Comparison of ENCODE assay signal across 21 cellular contexts in the genomic region with DNA sequence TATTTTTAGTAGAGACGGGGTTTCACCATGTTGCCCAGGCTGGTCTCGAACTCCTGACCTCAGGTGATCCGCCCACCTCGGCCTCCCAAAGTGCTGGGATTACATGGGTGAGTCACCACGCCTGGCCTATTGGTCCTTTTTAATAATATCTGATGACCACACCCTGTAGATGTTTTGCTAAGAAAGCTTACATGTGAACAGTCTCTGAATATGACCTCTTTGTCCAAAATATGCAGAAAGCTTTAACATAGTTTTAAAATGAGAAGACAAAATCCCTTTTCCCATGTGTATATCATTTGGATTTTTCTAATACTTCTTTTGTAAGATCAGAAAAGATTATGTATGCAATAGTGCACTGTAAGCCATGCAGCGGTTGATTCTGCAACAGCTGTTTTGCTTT. TPM values are rescaled to one million over a fixed set of nuclear protein-coding genes. Genes with fewer than 3 reads are reported as not detected.
DNase-seq lines count a peak whose midpoint lies in the region; ATAC-seq and TF ChIP-seq lines count a peak whose summit lies in the region.
"Had no signal": no experiment of that assay in that cellular context is flagged by ENCODE, and none has a peak within 500 bp of the region (broad histone marks: within the 10 kb centered on the region; RNA-seq: fewer than 3 reads in every experiment).

No MANE protein-coding gene starts in this region.

- H3K4me3 ChIP-seq in neutrophil (ENCODE audit: low read depth in 1 of 2, low read length in 1 of 2): no peak overlapping the region
- H3K4me3 ChIP-seq: coronary artery, sigmoid colon, suprapubic skin had no signal

- H3K27me3 ChIP-seq in neutrophil: no peaks in the 10 kb centered on the region
- H3K27me3 ChIP-seq: brain microvascular endothelial cell, sigmoid colon, suprapubic skin had no signal

- ATAC-seq in HG02623 (IDR thresholded peaks at IDR 0.05; ENCODE audit: unreplicated experiment) (no peak), GM21528 (IDR thresholded peaks at IDR 0.05; ENCODE audit: low FRiP score, unreplicated experiment) (no peak), natural killer cell (no peak)
- ATAC-seq: CD8-positive, alpha-beta T cell; left ventricle myocardium superior; natural killer cell treated with Interleukin-12 subunit alpha and Interleukin-12 subunit beta and Interleukin-15 and Interleukin-18, amount 100 ng/mL, for 72 hours had no signal

- H3K27ac ChIP-seq in neutrophil: peak overlapping the region; percentile 37
- H3K27ac ChIP-seq: brain microvascular endothelial cell, coronary artery, sigmoid colon, suprapubic skin had no signal

- H3K36me3 Mint-ChIP-seq in HFFc6 (ENCODE audit: low read depth) (peaks cover 4% of the 10 kb centered on the region; the same call in 1 of the 2 replicates), natural killer cell (no peaks in the 10 kb centered on the region)
- H3K36me3 Mint-ChIP-seq: CD8-positive, alpha-beta T cell; natural killer cell treated with Interleukin-12 subunit alpha and Interleukin-12 subunit beta and Interleukin-15 and Interleukin-18, amount 100 ng/mL, for 72 hours had no signal

- no peaks in the 10 kb centered on the region for H3K9me3 ChIP-seq in neutrophil
- H3K9me3 ChIP-seq: sigmoid colon, suprapubic skin had no signal

- intact Hi-C loops in natural killer cell (cut with micrococcal nuclease): no loop called here

- TF ChIP-seq CTCF in AG09319 (IDR thresholded peaks at IDR 0.05; ENCODE audit: low read depth, low read length) (no peak), HFFc6 (IDR thresholded peaks at IDR 0.05) (no peak), neutrophil (IDR thresholded peaks at IDR 0.05) (no peak), natural killer cell (IDR thresholded peaks at IDR 0.05) (no peak)

- H3K27ac Mint-ChIP-seq in HFFc6 (peak overlapping the region; percentile 19), natural killer cell (no peak overlapping the region)
- H3K27ac Mint-ChIP-seq: CD8-positive, alpha-beta T cell; natural killer cell treated with Interleukin-12 subunit alpha and Interleukin-12 subunit beta and Interleukin-15 and Interleukin-18, amount 100 ng/mL, for 72 hours; T-helper 2 cell treated with Interferon-gamma antibody and Interleukin-4, amounts not matched to agents 5 μg/mL and 100 μg/mL, for 36 hours had no signal

- peaks cover 21 to 33% of the 10 kb centered on the region in 2 experiments for H3K4me1 ChIP-seq in neutrophil (ENCODE audit: control insufficient read depth in 1 of 2, insufficient read depth in 1 of 2, low read depth in 1 of 2, low read length in 1 of 2)
- H3K4me1 ChIP-seq: suprapubic skin had no signal

- H3K9me3 Mint-ChIP-seq in HFFc6 (no peaks in the 10 kb centered on the region), natural killer cell (no peaks in the 10 kb centered on the region)
- H3K9me3 Mint-ChIP-seq: activated naive CD8-positive, alpha-beta T cell treated with anti-CD3 and anti-CD28 coated beads for 36 hours; CD8-positive, alpha-beta T cell; natural killer cell treated with Interleukin-12 subunit alpha and Interleukin-12 subunit beta and Interleukin-15 and Interleukin-18, amount 100 ng/mL, for 72 hours; T-helper 2 cell treated with Interferon-gamma antibody and Interleukin-4, amounts not matched to agents 5 μg/mL and 100 μg/mL, for 36 hours had no signal

- no peaks in the 10 kb centered on the region for H3K27me3 Mint-ChIP-seq in HFFc6 (ENCODE audit: insufficient read depth)
- H3K27me3 Mint-ChIP-seq in natural killer cell (ENCODE audit: low read depth in 2 of 2): no peaks in the 10 kb centered on the region
- H3K27me3 Mint-ChIP-seq: activated naive CD8-positive, alpha-beta T cell treated with anti-CD3 and anti-CD28 coated beads for 36 hours; natural killer cell treated with Interleukin-12 subunit alpha and Interleukin-12 subunit beta and Interleukin-15 and Interleukin-18, amount 100 ng/mL, for 72 hours had no signal

- peak; percentile 37 for DNase-seq in AG09319 (ENCODE audit: extremely low read depth, low read depth)
- peak; percentile 58 for DNase-seq in HFFc6
- peak; percentile 87 for DNase-seq in dedifferentiated amniotic fluid mesenchymal stem cell (ENCODE audit: extremely low spot score)
- no peak for DNase-seq in DMS114 treated with DMSO at 0.1 percent for 48 hours (lab: John Stamatoyannopoulos, UW; ENCODE audit: unreplicated experiment)
- no peak for DNase-seq in natural killer cell
- DNase-seq: activated naive CD8-positive, alpha-beta T cell treated with anti-CD3 and anti-CD28 coated beads for 36 hours; brain microvascular endothelial cell; CD8-positive, alpha-beta T cell; hippocampal formation; KBM-7; left ventricle myocardium superior; midbrain; NCI-H69; sigmoid colon had no signal

- H3K4me3 Mint-ChIP-seq in HFFc6: no peak overlapping the region
- no peak overlapping the region for H3K4me3 Mint-ChIP-seq in natural killer cell
- H3K4me3 Mint-ChIP-seq: activated naive CD8-positive, alpha-beta T cell treated with anti-CD3 and anti-CD28 coated beads for 36 hours; CD8-positive, alpha-beta T cell; natural killer cell treated with Interleukin-12 subunit alpha and Interleukin-12 subunit beta and Interleukin-15 and Interleukin-18, amount 100 ng/mL, for 72 hours; T-helper 2 cell treated with Interferon-gamma antibody and Interleukin-4, amounts not matched to agents 5 μg/mL and 100 μg/mL, for 36 hours had no signal

- no peaks in the 10 kb centered on the region for H3K36me3 ChIP-seq in neutrophil
- H3K36me3 ChIP-seq: brain microvascular endothelial cell, sigmoid colon, suprapubic skin had no signal

- H3K4me1 Mint-ChIP-seq in HFFc6 (ENCODE audit: low read depth) (peaks cover 56% of the 10 kb centered on the region), natural killer cell (peaks cover 3 to 16% of the 10 kb centered on the region in 2 donors)

RNA-seq across cellular contexts. Expression of gene MCU, which starts 38.5 kb away (rescaled TPM):
- 10 to 100 TPM; 28.3 to 36.2 (median 32.3) TPM for total RNA-seq in HFFc6 (2021; fragmentation: NEBNext Ultra II Directional; extraction: Animal tissue kit (Norgen Biotek cat#: 25700))
- 10 to 100 TPM; 13.1 to 15.6 (median 14.1) TPM for total RNA-seq in natural killer cell

Comparison
In these comparisons a context has a peak if more than half of its experiments do, and no peak if none do; other contexts are left out.
1. DNase-seq: peak in AG09319 (single experiment), HFFc6 (single experiment) and dedifferentiated amniotic fluid mesenchymal stem cell (single experiment); none in DMS114 treated with DMSO at 0.1 percent for 48 hours (single experiment) and natural killer cell (single experiment).